Comparison of ENCODE assay signal across 15 cellular contexts in genomic region chr3:123385072-123385471, GRCh38.
A peak's percentile ranks its signal among the peaks of the same experiment; 100 is the strongest.
DNase-seq lines count a peak whose midpoint lies in the region; ATAC-seq and TF ChIP-seq lines count a peak whose summit lies in the region.
"Had no signal": no experiment of that assay in that cellular context is flagged by ENCODE, and none has a peak within 500 bp of the region (broad histone marks: within the 10 kb centered on the region; RNA-seq: fewer than 3 reads in every experiment).

No MANE protein-coding gene starts in this region.

- no peak overlapping the region for H3K56ac ChIP-seq in IMR-90 (ENCODE audit: extremely low read depth, insufficient read depth, low read length)

- H2BK120ac ChIP-seq in IMR-90 (ENCODE audit: low read depth, low read length) (no peak overlapping the region), trophoblast cell (ENCODE audit: insufficient read depth, low read length, poor library complexity) (no peak overlapping the region)

- no peak overlapping the region; the same call in 1 of the 2 replicates for H2AK5ac ChIP-seq in IMR-90 (ENCODE audit: low read depth, low read length)
- no peak overlapping the region for H2AK5ac ChIP-seq in trophoblast cell (ENCODE audit: low read length)

- no peak overlapping the region for H4K5ac ChIP-seq in IMR-90 (ENCODE audit: low read depth, low read length)

- H4K8ac ChIP-seq in IMR-90 (ENCODE audit: low read depth in 2 of 2, low read length in 2 of 2) (no peak overlapping the region), trophoblast cell (ENCODE audit: low read depth, low read length) (no peak overlapping the region)

- POLR2A ChIA-PET in IMR-90 (lab: Charles Lee; ENCODE audit: unreplicated experiment), result no interaction called here

- BruUV-seq in IMR-90 (replicated peaks; lab: Mats Ljungman, UMichigan), result no TSS peak

- H3K23ac ChIP-seq in IMR-90 (ENCODE audit: low read depth, low read length) (no peak overlapping the region), trophoblast cell (ENCODE audit: low read length) (no peak overlapping the region)

- no peak overlapping the region for H2AK9ac ChIP-seq in IMR-90 (replicated peaks; ENCODE audit: low read depth, low read length, poor library complexity)

- no peak overlapping the region for H3K4me2 ChIP-seq in IMR-90 (ENCODE audit: low read depth, low read length)
- no peak overlapping the region for H3K4me2 ChIP-seq in hepatocyte
- H3K4me2 ChIP-seq in trophoblast cell (ENCODE audit: low read length), result no peak overlapping the region

- H3K79me2 ChIP-seq in hepatocyte, result no peaks in the 10 kb centered on the region
- H3K79me2 ChIP-seq in trophoblast cell (ENCODE audit: control insufficient read depth, insufficient read depth, low read length, poor library complexity), result no peaks in the 10 kb centered on the region

- no peaks in the 10 kb centered on the region for H3K36me3 ChIP-seq in IMR-90 (ENCODE audit: control insufficient read depth, insufficient read depth, low read length)
- no peaks in the 10 kb centered on the region for H3K36me3 ChIP-seq in hepatocyte (replicated peaks; ENCODE audit: insufficient read depth, low read depth)
- H3K36me3 ChIP-seq in spleen, result no peaks in the 10 kb centered on the region
- H3K36me3 ChIP-seq in trophoblast cell (ENCODE audit: control insufficient read depth in 1 of 2, insufficient read depth in 2 of 2, low read length in 2 of 2), result no peaks in the 10 kb centered on the region
- H3K36me3 ChIP-seq: pancreas had no signal

- H3K4me3 ChIP-seq in IMR-90 (ENCODE audit: insufficient read depth, low read depth, low read length) (no peak overlapping the region), hepatocyte (no peak overlapping the region), spleen (no peak overlapping the region), trophoblast cell (ENCODE audit: low read depth, low read length) (no peak overlapping the region)
- H3K4me3 ChIP-seq: pancreas had no signal

- in situ Hi-C loops in IMR-90 (cut with MboI; ENCODE audit: low sequenced_read_pairs), result no loop called here

- H3K14ac ChIP-seq in IMR-90 (replicated peaks; ENCODE audit: low read depth, low read length), result no peak overlapping the region
- no peak overlapping the region for H3K14ac ChIP-seq in trophoblast cell (ENCODE audit: low read length)

- dilution Hi-C loops in IMR-90 (cut with HindIII; ENCODE audit: low sequenced_read_pairs, unreplicated experiment), result no loop called here

- H2BK20ac ChIP-seq in IMR-90 (ENCODE audit: low read depth, low read length), result no peak overlapping the region

- H2BK12ac ChIP-seq in trophoblast cell (ENCODE audit: low read length), result no peak overlapping the region

- peaks cover 26% of the 10 kb centered on the region for H3K27me3 ChIP-seq in IMR-90 (ENCODE audit: control insufficient read depth, insufficient read depth, low read length)
- H3K27me3 ChIP-seq in hepatocyte, result no peaks in the 10 kb centered on the region
- H3K27me3 ChIP-seq in spleen (replicated peaks in 1 of 7), result peaks cover 0 to 9% (median 0%) of the 10 kb centered on the region in 7 donors
- no peaks in the 10 kb centered on the region for H3K27me3 ChIP-seq in trophoblast cell (ENCODE audit: insufficient read depth, low read length)
- H3K27me3 ChIP-seq: pancreas had no signal

- H3K79me1 ChIP-seq in IMR-90 (ENCODE audit: low read depth in 1 of 2, low read length in 2 of 2) (no peaks in the 10 kb centered on the region), trophoblast cell (ENCODE audit: low read length) (no peaks in the 10 kb centered on the region)

- intact Hi-C loops in IMR-90 (cut with micrococcal nuclease), result no loop called here
- intact Hi-C loops in spleen (cut with DNase I; ENCODE audit: low total_unique reads), result no loop called here

- H3K4me1 ChIP-seq in IMR-90 (ENCODE audit: control insufficient read depth, insufficient read depth, low read length) (peaks cover 10% of the 10 kb centered on the region; the same call in 1 of the 2 replicates), hepatocyte (ENCODE audit: insufficient read depth) (peaks cover 17% of the 10 kb centered on the region), spleen (peaks cover 0 to 32% (median 2%) of the 10 kb centered on the region in 6 donors), trophoblast cell (ENCODE audit: control insufficient read depth in 1 of 2, insufficient read depth in 2 of 2, low read length in 2 of 2) (peaks cover 7 to 16% of the 10 kb centered on the region in 2 experiments)

- H3K4ac ChIP-seq in IMR-90 (ENCODE audit: low read depth, low read length) (no peak overlapping the region), trophoblast cell (ENCODE audit: low read depth, low read length) (no peak overlapping the region)

- no peaks in the 10 kb centered on the region for H3K9me2 ChIP-seq in hepatocyte (replicated peaks; ENCODE audit: insufficient read depth)

- no CpG with 5 or more reads among the region's 8 CpGs for WGBS in IMR-90 (ENCODE audit: extremely low coverage in 2 of 2, insufficient read length in 1 of 2), 2 experiments
- 66% methylated on average over 6 of the region's 8 CpGs for WGBS in hepatocyte (ENCODE audit: low lambda C conversion rate, missing lambda C conversion rate)
- WGBS in spleen, 5 donors, result 53 to 72% (median 63%) methylated on average over 8 of the region's 8 CpGs
- WGBS in trophoblast cell (ENCODE audit: extremely low coverage, insufficient coverage, insufficient read length), result no CpG with 5 or more reads among the region's 8 CpGs

- H3K18ac ChIP-seq in IMR-90 (ENCODE audit: low read depth, low read length), result no peak overlapping the region
- no peak overlapping the region for H3K18ac ChIP-seq in trophoblast cell (ENCODE audit: low read length)

- no peak overlapping the region for H2BK15ac ChIP-seq in IMR-90 (ENCODE audit: low read depth, low read length)

- H3K9ac ChIP-seq in IMR-90 (ENCODE audit: low read depth, low read length) (no peak overlapping the region), trophoblast cell (ENCODE audit: low read length) (no peak overlapping the region)

- ATAC-seq in IMR-90 (ENCODE audit: low read depth) (peak; percentile 28), HG02623 (IDR thresholded peaks at IDR 0.05; ENCODE audit: unreplicated experiment) (no peak), GM21526 (IDR thresholded peaks at IDR 0.05; ENCODE audit: low FRiP score, unreplicated experiment) (no peak)

- H4K20me1 ChIP-seq in IMR-90 (ENCODE audit: insufficient read depth, low read length) (no peaks in the 10 kb centered on the region), hepatocyte (ENCODE audit: insufficient read depth, poor library complexity, severe bottlenecking) (no peaks in the 10 kb centered on the region)

- DNase-seq in IMR-90 (peak; percentile 37), astrocyte of the hippocampus (ENCODE audit: low read depth, low spot score) (peak; percentile 22), hepatocyte (ENCODE audit: low spot score) (no peak), spleen (peak; percentile 39), trophoblast cell (no peak)
- no peak for DNase-seq in activated naive CD4-positive, alpha-beta T cell (lab: John Stamatoyannopoulos, UW)
- DNase-seq: activated naive CD4-positive, alpha-beta T cell treated with anti-CD3 and anti-CD28 coated beads for 36 hours; cerebellar nuclear complex; EL; erythroblast; NCI-H1105 treated with DMSO at 0.1 percent for 48 hours; NCI-H774; pancreas had no signal

- H2BK5ac ChIP-seq in IMR-90 (ENCODE audit: low read depth, low read length, poor library complexity, severe bottlenecking), result no peak overlapping the region
- H2BK5ac ChIP-seq in trophoblast cell (ENCODE audit: low read depth, low read length, poor library complexity), result no peak overlapping the region

- no peak overlapping the region for H4K91ac ChIP-seq in IMR-90 (ENCODE audit: insufficient read depth, low read depth, low read length)
- no peak overlapping the region for H4K91ac ChIP-seq in trophoblast cell (ENCODE audit: low read depth, low read length)

- H3K9me1 ChIP-seq in IMR-90 (ENCODE audit: insufficient read depth, low read length), result peaks cover 7% of the 10 kb centered on the region

- H4K12ac ChIP-seq in trophoblast cell (ENCODE audit: low read depth, low read length), result no peak overlapping the region

- H3K27ac ChIP-seq in IMR-90 (ENCODE audit: insufficient read depth, low read length), result no peak overlapping the region
- H3K27ac ChIP-seq in hepatocyte, result no peak overlapping the region
- peak overlapping the region in 7 of 8 donors; percentile 52 to 76 (median 67) for H3K27ac ChIP-seq in spleen
- no peak overlapping the region for H3K27ac ChIP-seq in trophoblast cell (ENCODE audit: low read depth, low read length)

- TF ChIP-seq POLR2A in IMR-90 (IDR thresholded peaks at IDR 0.05; ENCODE audit: low read depth, low read length) (no peak), spleen (IDR thresholded peaks at IDR 0.05) (no peak)

- TF ChIP-seq CTCF in IMR-90 (conservative IDR thresholded peaks at IDR 0.05; ENCODE audit: low read depth, low read length) (no peak), hepatocyte (IDR thresholded peaks at IDR 0.05; ENCODE audit: poor library complexity) (peak; percentile 14), spleen (IDR thresholded peaks at IDR 0.05 in 8 of 11, conservative IDR thresholded peaks at IDR 0.05 in 3 of 11) (no peak)

- CTCF ChIA-PET in IMR-90 (lab: Yijun Ruan, JAX), result interaction anchor here (1.5 kb wide), 2 partner anchors 8 to 20 kb away, joined by 3 to 8 read pairs; no protein-coding TSS in a partner anchor

- no peak for TF ChIP-seq RAD21 in IMR-90 (IDR thresholded peaks at IDR 0.05; ENCODE audit: low read length)

- H2AFZ ChIP-seq in IMR-90 (replicated peaks; ENCODE audit: low read length, poor library complexity) (peak overlapping the region; percentile 49), hepatocyte (no peak overlapping the region), trophoblast cell (ENCODE audit: insufficient read depth, low read length, poor library complexity) (no peak overlapping the region)

- no peaks in the 10 kb centered on the region for H3K9me3 ChIP-seq in IMR-90 (ENCODE audit: control insufficient read depth, insufficient read depth, low read length)
- no peaks in the 10 kb centered on the region for H3K9me3 ChIP-seq in hepatocyte (ENCODE audit: low read depth)
- H3K9me3 ChIP-seq in spleen, result no peaks in the 10 kb centered on the region
- H3K9me3 ChIP-seq in trophoblast cell (ENCODE audit: insufficient read depth, low read depth, low read length), result no peaks in the 10 kb centered on the region
- H3K9me3 ChIP-seq: pancreas had no signal

TF ChIP-seq in IMR-90, 13 proteins besides CTCF, POLR2A, EP300 and RAD21 (continues in another document):
- TF ChIP-seq USF2 (IDR thresholded peaks at IDR 0.05; ENCODE audit: low read depth, low read length) (no peak), CEBPB (IDR thresholded peaks at IDR 0.05; ENCODE audit: low read depth, low read length) (no peak), BHLHE40 (IDR thresholded peaks at IDR 0.05; ENCODE audit: low read depth, low read length) (no peak), MAFK (IDR thresholded peaks at IDR 0.05; ENCODE audit: low read depth, low read length) (no peak)

Comparison
In these comparisons a context has a peak if more than half of its experiments do, and no peak if none do; other contexts are left out.
1. DNase-seq: peak in IMR-90 (single experiment), astrocyte of the hippocampus (single experiment) and spleen (single experiment); none in hepatocyte (single experiment), activated naive CD4-positive, alpha-beta T cell (0 of 4) and trophoblast cell (0 of 2).
2. H3K27ac ChIP-seq: peak in spleen (7 of 8); none in IMR-90 (single experiment), hepatocyte (single experiment) and trophoblast cell (single experiment).